ENCODE assay signal across 15 cellular contexts in the genomic region with DNA sequence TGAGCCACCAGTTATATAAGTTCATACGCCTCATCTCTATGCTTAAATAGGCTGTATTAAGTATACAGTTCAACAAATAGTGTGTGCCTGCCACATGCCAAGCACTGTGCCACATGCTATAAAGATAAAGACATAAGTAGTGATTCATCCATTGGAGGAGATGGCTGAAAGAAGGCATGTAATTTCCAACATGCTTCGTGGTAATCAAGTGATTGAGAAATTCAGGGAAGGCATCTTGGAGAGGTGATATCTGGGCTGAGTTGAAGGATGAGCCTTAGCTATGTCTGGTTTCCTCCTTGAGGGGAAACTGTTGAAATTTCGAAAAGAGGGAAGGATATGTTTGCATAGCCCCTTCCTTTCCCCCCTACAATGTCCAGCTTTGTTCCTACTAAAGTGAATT.
DNase-seq lines count a peak whose midpoint lies in the region; ATAC-seq and TF ChIP-seq lines count a peak whose summit lies in the region.
"Had no signal": no experiment of that assay in that cellular context is flagged by ENCODE, and none has a peak within 500 bp of the region (broad histone marks: within the 10 kb centered on the region; RNA-seq: fewer than 3 reads in every experiment).

No MANE protein-coding gene starts in this region.

- peaks cover 96% of the 10 kb centered on the region for H3K4me1 Mint-ChIP-seq in chondrocyte (ENCODE audit: low read depth)

- H3K9me3 ChIP-seq in heart right ventricle (no peaks in the 10 kb centered on the region), mucosa of rectum (ENCODE audit: control insufficient read depth in 2 of 2, low read length in 2 of 2) (no peaks in the 10 kb centered on the region), vagina (no peaks in the 10 kb centered on the region), ovary (no peaks in the 10 kb centered on the region)

- H3K9ac ChIP-seq in mucosa of rectum (ENCODE audit: low read depth in 1 of 2, low read length in 2 of 2): no peak overlapping the region

- H3K27me3 Mint-ChIP-seq in chondrocyte (ENCODE audit: low read depth): no peaks in the 10 kb centered on the region
- H3K27me3 Mint-ChIP-seq: activated naive CD8-positive, alpha-beta T cell treated with anti-CD3 and anti-CD28 coated beads, Interleukin-2, amount 10 ng/mL, durations not matched to agents 7 days and 5 days; naive thymus-derived CD8-positive, alpha-beta T cell; T-helper 17 cell had no signal

- H3K36me3 ChIP-seq in heart right ventricle (peaks cover 0 to 14% (median 2%) of the 10 kb centered on the region in 9 donors), mucosa of rectum (ENCODE audit: control insufficient read depth in 2 of 2, insufficient read depth in 2 of 2, low read length in 2 of 2) (no peaks in the 10 kb centered on the region), vagina (no peaks in the 10 kb centered on the region), ovary (no peaks in the 10 kb centered on the region)

- 65 to 68% methylated on average over 3 of the region's 3 CpGs for WGBS in heart right ventricle, 2 donors
- WGBS in ovary, 3 donors: 67 to 81% (median 75%) methylated on average over 3 of the region's 3 CpGs

- H3K9me3 Mint-ChIP-seq in chondrocyte (ENCODE audit: low read depth): peaks cover 3% of the 10 kb centered on the region
- H3K9me3 Mint-ChIP-seq: activated naive CD8-positive, alpha-beta T cell treated with anti-CD3 and anti-CD28 coated beads, Interleukin-2, amount 10 ng/mL, durations not matched to agents 7 days and 5 days; naive thymus-derived CD8-positive, alpha-beta T cell had no signal

- H3K4me3 ChIP-seq in heart right ventricle (no peak overlapping the region), mucosa of rectum (ENCODE audit: low read length in 2 of 2) (no peak overlapping the region), vagina (no peak overlapping the region), ovary (no peak overlapping the region)

- DNase-seq in heart right ventricle (no peak), Right ventricle myocardium superior (no peak), chondrocyte (ENCODE audit: low spot score) (no peak), vagina (ENCODE audit: extremely low spot score in 2 of 2) (no peak), amniotic stem cell (lab: John Stamatoyannopoulos, UW) (no peak), ovary (no peak)
- DNase-seq: ACHN; activated naive CD8-positive, alpha-beta T cell treated with anti-CD3 and anti-CD28 coated beads, Interleukin-2, amount 10 ng/mL, durations not matched to agents 7 days and 5 days; effector CD4-positive, alpha-beta T cell; naive thymus-derived CD8-positive, alpha-beta T cell; NCI-H2081; stimulated activated naive CD4-positive, alpha-beta T cell; T-helper 17 cell had no signal

- no peaks in the 10 kb centered on the region for H3K27me3 ChIP-seq in heart right ventricle
- no peaks in the 10 kb centered on the region for H3K27me3 ChIP-seq in mucosa of rectum (ENCODE audit: control insufficient read depth in 2 of 2, insufficient read depth in 2 of 2, low read length in 2 of 2)
- no peaks in the 10 kb centered on the region for H3K27me3 ChIP-seq in vagina
- H3K27me3 ChIP-seq in ovary: no peaks in the 10 kb centered on the region

- peaks cover 15 to 84% (median 60%) of the 10 kb centered on the region in 9 donors for H3K4me1 ChIP-seq in heart right ventricle
- H3K4me1 ChIP-seq in mucosa of rectum (ENCODE audit: control insufficient read depth in 2 of 2, insufficient read depth in 2 of 2, low read length in 2 of 2): peaks cover 0 to 9% of the 10 kb centered on the region in 2 donors
- peaks cover 70% of the 10 kb centered on the region for H3K4me1 ChIP-seq in vagina
- H3K4me1 ChIP-seq in ovary (ENCODE audit: insufficient read depth): peaks cover 29% of the 10 kb centered on the region

- TF ChIP-seq EP300 in ovary (IDR thresholded peaks at IDR 0.05): no peak

- H3K27ac Mint-ChIP-seq in chondrocyte (ENCODE audit: unreplicated experiment): peak overlapping the region; percentile 98
- H3K27ac Mint-ChIP-seq: activated naive CD8-positive, alpha-beta T cell treated with anti-CD3 and anti-CD28 coated beads, Interleukin-2, amount 10 ng/mL, durations not matched to agents 7 days and 5 days; naive thymus-derived CD8-positive, alpha-beta T cell; T-helper 17 cell had no signal

- ATAC-seq in heart right ventricle (no peak), Right ventricle myocardium superior (ENCODE audit: poor library complexity) (no peak), GM21576 (IDR thresholded peaks at IDR 0.05; ENCODE audit: unreplicated experiment) (no peak)
- ATAC-seq: naive thymus-derived CD8-positive, alpha-beta T cell; T-helper 17 cell had no signal

- H3K27ac ChIP-seq in heart right ventricle (peak overlapping the region; percentile 73 to 93 (median 89)), mucosa of rectum (ENCODE audit: low read depth in 2 of 2, low read length in 2 of 2) (peak overlapping the region; percentile 4 to 34), vagina (peak overlapping the region; percentile 73), ovary (peak overlapping the region in 1 of 2 donors; percentile 6)

- intact Hi-C loops in heart right ventricle (cut with DNase I) (loop anchor here in 3 of 10 donors (2.0 to 5.0 kb wide), 3 partner anchors 36 to 96 kb away; partner anchors contain the start of gene ARHGAP10 (in 2 of the 3)), Right ventricle myocardium superior (cut with DNase I) (no loop called here), vagina (cut with DNase I) (loop anchor here (10.0 kb wide), 1 partner anchor 94 kb away; the partner anchor contains the start of gene ARHGAP10), ovary (cut with DNase I) (loop anchor here in 1 of 4 donors (5.0 to 10.0 kb wide), 2 partner anchors 34 to 94 kb away; partner anchors contain the start of gene ARHGAP10)

- TF ChIP-seq POLR2A in vagina (IDR thresholded peaks at IDR 0.05) (no peak), ovary (IDR thresholded peaks at IDR 0.05) (no peak)

- H3K4me3 Mint-ChIP-seq in chondrocyte (ENCODE audit: unreplicated experiment): peak overlapping the region; percentile 35
- H3K4me3 Mint-ChIP-seq: activated naive CD8-positive, alpha-beta T cell treated with anti-CD3 and anti-CD28 coated beads, Interleukin-2, amount 10 ng/mL, durations not matched to agents 7 days and 5 days; naive thymus-derived CD8-positive, alpha-beta T cell; T-helper 17 cell had no signal

- H3K36me3 Mint-ChIP-seq in chondrocyte (ENCODE audit: low read depth): peaks cover 34% of the 10 kb centered on the region
- H3K36me3 Mint-ChIP-seq: activated naive CD8-positive, alpha-beta T cell treated with anti-CD3 and anti-CD28 coated beads, Interleukin-2, amount 10 ng/mL, durations not matched to agents 7 days and 5 days had no signal

- TF ChIP-seq CTCF in heart right ventricle (IDR thresholded peaks at IDR 0.05): no peak
- no peak for TF ChIP-seq CTCF in chondrocyte (IDR thresholded peaks at IDR 0.05)
- no peak for TF ChIP-seq CTCF in vagina (IDR thresholded peaks at IDR 0.05)
- TF ChIP-seq CTCF in ovary (IDR thresholded peaks at IDR 0.05): no peak
